In the genomic region with DNA sequence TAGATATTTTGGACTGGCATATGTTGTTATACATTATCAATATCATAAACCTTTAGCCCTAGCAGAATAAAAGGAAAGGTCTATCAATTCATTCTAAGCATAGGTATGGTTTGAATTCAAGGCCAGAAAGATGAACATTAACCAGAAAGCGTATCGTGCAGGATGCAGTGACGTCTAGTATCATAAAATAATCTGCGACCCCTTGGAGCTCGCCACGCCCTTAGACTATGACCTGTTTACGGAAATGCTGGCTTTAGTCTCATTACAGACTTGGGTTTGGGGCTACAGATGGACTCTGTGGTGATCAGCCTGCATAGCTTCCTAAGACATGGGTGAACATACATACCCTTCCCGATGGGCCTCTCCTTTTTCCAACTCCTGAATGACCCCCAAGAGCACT, we compare ENCODE assay signal across 37 cellular contexts. TPM values are rescaled to one million over a fixed set of nuclear protein-coding genes. Genes with fewer than 3 reads are reported as not detected.
"Had no signal": no experiment of that assay in that cellular context is flagged by ENCODE, and none has a peak within 500 bp of the region (broad histone marks: within the 10 kb centered on the region; RNA-seq: fewer than 3 reads in every experiment).

No MANE protein-coding gene starts in this region.

- H3K4me1 ChIP-seq: adrenal gland, ascending aorta, body of pancreas, breast epithelium had no signal

- DNase-seq: activated effector memory CD4-positive, alpha-beta T cell treated with anti-CD3 and anti-CD28 coated beads, Interleukin-2, amount 50 U/mL, for 16 hours; activated effector memory CD4-positive, alpha-beta T cell treated with Interleukin-2 at 50 U/mL for 16 hours; activated gamma-delta T cell; activated gamma-delta T cell treated with Interleukin-2 at 50 U/mL for 16 hours; activated naive CD4-positive, alpha-beta T cell; activated naive CD4-positive, alpha-beta T cell treated with anti-CD3 and anti-CD28 coated beads for 36 hours; activated naive CD4-positive, alpha-beta T cell treated with anti-CD3 and anti-CD28 coated beads, Interleukin-2, amount 10 ng/mL, durations not matched to agents 7 days and 5 days; activated naive CD4-positive, alpha-beta T cell treated with anti-CD3 and anti-CD28 coated beads, Interleukin-2, amount 50 U/mL, for 16 hours; activated naive CD4-positive, alpha-beta T cell treated with Interleukin-2 at 50 U/mL for 16 hours; activated naive CD8-positive, alpha-beta T cell treated with anti-CD3 and anti-CD28 coated beads for 36 hours; activated naive CD8-positive, alpha-beta T cell treated with anti-CD3 and anti-CD28 coated beads, Interleukin-2, amount 10 ng/mL, durations not matched to agents 7 days and 5 days; activated naive CD8-positive, alpha-beta T cell treated with anti-CD3 and anti-CD28 coated beads, Interleukin-2, amount 50 U/mL, for 24 hours; activated T-cell treated with anti-CD3 and anti-CD28 coated beads for 4 hours; activated T-cell treated with anti-CD3 and anti-CD28 coated beads, Interleukin-2, amount 50 U/mL, for 1 hour; activated T-cell treated with anti-CD3 and anti-CD28 coated beads, Interleukin-2, amount 50 U/mL, for 24 hours; activated T-cell treated with anti-CD3 and anti-CD28 coated beads, Interleukin-2, amount 50 U/mL, for 4 hours; activated T-cell treated with anti-CD3 and anti-CD28 coated beads, Interleukin-2, amount 50 U/mL, for 48 hours; activated T-cell treated with anti-CD3 and anti-CD28 coated beads, Interleukin-2, amount 50 U/mL, for 72 hours; adrenal gland; amniotic stem cell; amygdala; anterior cingulate cortex; aorta; body of pancreas; brain microvascular endothelial cell; caudate nucleus; central memory CD4-positive, alpha-beta T cell; cerebellar nuclear complex had no signal

- FAIRE-seq: astrocyte, bronchial epithelial cell had no signal

- ATAC-seq: activated naive CD4-positive, alpha-beta T cell treated with anti-CD3 and anti-CD28 coated beads, Interleukin-2, amount 50 U/mL, for 72 hours; activated naive CD8-positive, alpha-beta T cell treated with anti-CD3 and anti-CD28 coated beads, Interleukin-2, amount 50 U/mL, for 24 hours; activated T-cell treated with anti-CD3 and anti-CD28 coated beads, Interleukin-2, amount 50 U/mL, for 4 hours; activated T-cell treated with anti-CD3 and anti-CD28 coated beads, Interleukin-2, amount 50 U/mL, for 72 hours; activated T-helper 17 cell treated with anti-CD3 and anti-CD28 coated beads, Interleukin-2, amount 50 U/mL, for 72 hours; body of pancreas had no signal

- H3K9me3 ChIP-seq: adrenal gland, ascending aorta, body of pancreas, breast epithelium had no signal

- H3K36me3 ChIP-seq: adrenal gland, brain microvascular endothelial cell, breast epithelium, cardiac muscle cell had no signal

- H3K27me3 ChIP-seq: adrenal gland, ascending aorta, body of pancreas, brain microvascular endothelial cell, breast epithelium, cardiac muscle cell had no signal

- H3K4me3 ChIP-seq: adrenal gland, ascending aorta, body of pancreas, breast epithelium, cardiac muscle cell had no signal

- H3K27ac ChIP-seq: adrenal gland, ascending aorta, body of pancreas, brain microvascular endothelial cell, breast epithelium, cardiac muscle cell had no signal

RNA-seq across cellular contexts. Expression of gene INSYN2A, which starts 21.5 kb away (rescaled TPM):
- total RNA-seq: activated naive CD4-positive, alpha-beta T cell treated with anti-CD3 and anti-CD28 coated beads for 36 hours; activated naive CD4-positive, alpha-beta T cell treated with anti-CD3 and anti-CD28 coated beads, Interleukin-2, amount 50 U/mL, for 72 hours; activated naive CD8-positive, alpha-beta T cell treated with anti-CD3 and anti-CD28 coated beads for 36 hours; activated naive CD8-positive, alpha-beta T cell treated with anti-CD3 and anti-CD28 coated beads, Interleukin-2, amount 10 ng/mL, durations not matched to agents 7 days and 5 days; activated T-cell treated with anti-CD3 and anti-CD28 coated beads, Interleukin-2, amount 50 U/mL, for 4 hours; activated T-cell treated with anti-CD3 and anti-CD28 coated beads, Interleukin-2, amount 50 U/mL, for 72 hours; activated T-helper 1 cell treated with anti-CD3 and anti-CD28 coated beads, Interleukin-12 subunit alpha, Interleukin-12 subunit beta, Interleukin-2, Interleukin-4 antibody, amounts not matched to agents 30 ng/mL and 10 ng/mL and 1 ng/mL, durations not matched to agents 14 hours and 24 hours and 36 hours; activated T-helper 17 cell treated with anti-CD3 and anti-CD28 coated beads, Interleukin-2, amount 50 U/mL, for 72 hours; activated T-helper 2 cell treated with anti-CD3 and anti-CD28 coated beads, Interferon-gamma antibody, Interleukin-2, Interleukin-4, amounts not matched to agents 10 μg/mL and 5 μg/mL and 100 μg/mL, durations not matched to agents 14 hours and 24 hours and 36 hours; adrenal gland; aorta; ascending aorta; body of pancreas; bronchial epithelial cell; cardiac muscle cell had no signal
- polyA plus RNA-seq: aorta had no signal
